Comparison of ENCODE assay signal across 10 cellular contexts in genomic region chr5:103904651-103905050, GRCh38.
"Had no signal": no experiment of that assay in that cellular context is flagged by ENCODE, and none has a peak within 500 bp of the region (broad histone marks: within the 10 kb centered on the region; RNA-seq: fewer than 3 reads in every experiment).

No MANE protein-coding gene starts in this region.

- H3K27ac Mint-ChIP-seq: GM23338, H9, HFFc6 had no signal

- DNase-seq: GM23248, GOT3, H7, H9, HCEC 1CT, HFFc6 had no signal

- H3K4me3 Mint-ChIP-seq: GM23338, H9, HFFc6 had no signal

- FAIRE-seq: H1, H54 had no signal

- H3K4me1 Mint-ChIP-seq: GM23338 had no signal

- ATAC-seq: GM23338, HCT116 had no signal
